Comparison of ENCODE assay signal across 8 cellular contexts in the genomic region with DNA sequence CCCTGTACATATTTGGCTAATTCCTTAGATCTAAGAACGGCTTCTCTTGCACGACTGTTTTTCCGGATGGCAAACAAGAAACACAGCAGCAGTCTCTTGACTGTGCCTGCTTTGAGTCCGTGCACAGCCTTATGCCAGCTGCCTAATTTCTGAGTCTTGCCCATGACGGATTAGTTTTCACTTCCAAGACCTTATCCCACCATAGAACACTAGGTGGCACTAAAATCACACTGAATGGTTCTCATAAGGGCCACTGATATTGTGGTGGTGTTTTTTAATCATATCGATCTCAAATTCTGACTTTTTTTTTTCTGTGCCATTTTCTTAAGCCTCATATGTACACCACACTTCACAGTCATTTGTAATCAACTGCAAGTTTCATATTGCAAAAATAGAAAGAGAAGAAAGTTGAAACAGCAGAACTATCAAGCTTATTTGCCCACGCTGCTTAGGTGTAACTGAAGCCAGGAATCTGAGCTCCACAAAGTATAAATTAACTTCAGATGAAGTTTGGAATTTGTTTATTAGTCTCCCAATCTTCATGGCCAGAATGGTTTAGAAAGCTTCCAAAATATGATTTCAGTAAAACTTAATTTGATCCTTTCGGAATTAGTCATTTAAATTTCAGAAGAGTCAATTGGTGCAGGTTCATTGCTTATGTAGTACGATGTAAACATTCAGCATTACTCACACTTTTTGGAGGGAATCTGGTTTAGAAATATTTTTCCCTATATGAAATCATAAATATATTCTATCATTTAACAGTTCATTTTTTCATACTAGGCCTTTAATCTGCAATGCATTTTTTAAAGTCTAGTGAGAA. TPM values are rescaled to one million over a fixed set of nuclear protein-coding genes. Genes with fewer than 3 reads are reported as not detected.
DNase-seq lines count a peak whose midpoint lies in the region; ATAC-seq, FAIRE-seq and TF ChIP-seq lines count a peak whose summit lies in the region.

No MANE protein-coding gene starts in this region.

- no peaks in the 10 kb centered on the region for H3K4me1 Mint-ChIP-seq in MCF 10A (ENCODE audit: insufficient read depth, unreplicated experiment)

- peak in 1 of 2 donors; percentile 54 for DNase-seq in activated naive CD4-positive, alpha-beta T cell treated with anti-CD3 and anti-CD28 coated beads, Interleukin-2, amount 50 U/mL, for 72 hours (ENCODE audit: low spot score in 2 of 2)
- DNase-seq in activated naive CD4-positive, alpha-beta T cell (lab: John Stamatoyannopoulos, UW) = no peak
- DNase-seq in NCI-H82 (lab: John Stamatoyannopoulos, UW) (peak; percentile 86), MCF 10A (ENCODE audit: unreplicated experiment) (peak; percentile 81), kidney (no peak)
- peak; percentile 2 for DNase-seq in stimulated activated naive CD8-positive, alpha-beta T cell treated with anti-CD3 and anti-CD28 coated beads, Interleukin-15, Interleukin-2, amounts not matched to agents 100 U/mL and 50 U/mL, for 24 hours

- no peaks in the 10 kb centered on the region for H3K36me3 Mint-ChIP-seq in activated naive CD4-positive, alpha-beta T cell treated with anti-CD3 and anti-CD28 coated beads, Interleukin-2, amount 50 U/mL, for 72 hours
- no peaks in the 10 kb centered on the region for H3K36me3 Mint-ChIP-seq in MCF 10A (ENCODE audit: insufficient read depth, unreplicated experiment)

- BruUV-seq in MCF 10A (replicated peaks; lab: Mats Ljungman, UMichigan) = no TSS peak

- H3K9ac ChIP-seq in kidney (ENCODE audit: low read length in 2 of 2) = no peak overlapping the region

- peak; percentile 90 for FAIRE-seq in kidney (lab: Jason Lieb, UNC)

- TF ChIP-seq CTCF in MCF 10A (IDR thresholded peaks at IDR 0.05; ENCODE audit: unreplicated experiment) (peak; percentile 72), kidney (IDR thresholded peaks at IDR 0.05; ENCODE audit: borderline replicate concordance, extremely low read depth, insufficient read depth) (peak; percentile 71)

- no peaks in the 10 kb centered on the region for H3K4me1 ChIP-seq in kidney (ENCODE audit: control insufficient read depth in 1 of 2, insufficient read depth in 1 of 2, low read depth in 1 of 2, low read length in 2 of 2)

- H3K27ac ChIP-seq in kidney (ENCODE audit: low read depth in 2 of 2, low read length in 2 of 2) = no peak overlapping the region

- no peak overlapping the region for H3K4me3 Mint-ChIP-seq in MCF 10A (ENCODE audit: unreplicated experiment)

- H3K27me3 Mint-ChIP-seq in MCF 10A (ENCODE audit: insufficient read depth, unreplicated experiment) = peaks cover 72% of the 10 kb centered on the region

- intact Hi-C loops in MCF 10A (cut with micrococcal nuclease) = loop anchor here (1.0 to 10.0 kb wide), 5 partner anchors 361 to 1579 kb away; no protein-coding TSS in a partner anchor
- intact Hi-C loops in kidney (cut with DNase I) = no loop called here

- CTCF ChIA-PET in MCF 10A (lab: Yijun Ruan, JAX) = interaction anchor here (0.6 to 6.5 kb wide), 52 partner anchors 9 to 1985 kb away, joined by 3 to 117 read pairs (median 3); no protein-coding TSS in a partner anchor

- no peak overlapping the region for H3K27ac Mint-ChIP-seq in activated naive CD4-positive, alpha-beta T cell treated with anti-CD3 and anti-CD28 coated beads, Interleukin-2, amount 50 U/mL, for 72 hours
- H3K27ac Mint-ChIP-seq in MCF 10A (ENCODE audit: low read depth, unreplicated experiment) = no peak overlapping the region

- POLR2A ChIA-PET in MCF 10A (lab: Yijun Ruan, JAX) = no interaction called here

- ATAC-seq in activated naive CD4-positive, alpha-beta T cell treated with anti-CD3 and anti-CD28 coated beads, Interleukin-2, amount 50 U/mL, for 72 hours = peak; percentile 34 to 81
- ATAC-seq in GM21447 (IDR thresholded peaks at IDR 0.05; ENCODE audit: unreplicated experiment) = peak; percentile 96
- ATAC-seq in HG03565 (IDR thresholded peaks at IDR 0.05; ENCODE audit: unreplicated experiment) = peak; percentile 97
- ATAC-seq in stimulated activated naive CD8-positive, alpha-beta T cell treated with anti-CD3 and anti-CD28 coated beads, Interleukin-15, Interleukin-2, amounts not matched to agents 100 U/mL and 50 U/mL, for 24 hours = peak; percentile 82

- no peaks in the 10 kb centered on the region for H3K9me3 Mint-ChIP-seq in activated naive CD4-positive, alpha-beta T cell treated with anti-CD3 and anti-CD28 coated beads, Interleukin-2, amount 50 U/mL, for 72 hours
- no peaks in the 10 kb centered on the region for H3K9me3 Mint-ChIP-seq in MCF 10A (ENCODE audit: unreplicated experiment)

- H3K4me3 ChIP-seq in kidney (ENCODE audit: low read length in 2 of 2) = no peak overlapping the region

- no peaks in the 10 kb centered on the region for H3K36me3 ChIP-seq in kidney (ENCODE audit: control insufficient read depth in 1 of 2, insufficient read depth in 2 of 2, low read length in 2 of 2)

- H3K9me3 ChIP-seq in kidney (ENCODE audit: control insufficient read depth in 1 of 2, low read length in 2 of 2) = no peaks in the 10 kb centered on the region

RNA-seq across cellular contexts. Expression of gene SCN7A, which starts 45.5 kb away (rescaled TPM):
- not detected for total RNA-seq in activated naive CD4-positive, alpha-beta T cell treated with anti-CD3 and anti-CD28 coated beads, Interleukin-2, amount 50 U/mL, for 72 hours
- not detected in 2 replicates for total RNA-seq in MCF 10A (2022)
- total RNA-seq in kidney = 3.6 TPM
- polyA plus RNA-seq in kidney (ENCODE audit: insufficient read depth, low read depth, low replicate concordance) = 1.9 TPM

Comparison
In these comparisons a context has a peak if more than half of its experiments do, and no peak if none do; other contexts are left out.
1. DNase-seq: peak in NCI-H82 (single experiment), MCF 10A (single experiment) and stimulated activated naive CD8-positive, alpha-beta T cell treated with anti-CD3 and anti-CD28 coated beads, Interleukin-15, Interleukin-2, amounts not matched to agents 100 U/mL and 50 U/mL, for 24 hours (single experiment); none in activated naive CD4-positive, alpha-beta T cell (0 of 4) and kidney (single experiment).
2. Peak in every context shown above with its lines, with median percentiles within 50 percentile points of each other: ATAC-seq.